Comparison of ENCODE assay signal across 22 cellular contexts in genomic region chr15:92583311-92584034, GRCh38.
DNase-seq lines count a peak whose midpoint lies in the region; ATAC-seq and TF ChIP-seq lines count a peak whose summit lies in the region.
"Had no signal": no experiment of that assay in that cellular context is flagged by ENCODE, and none has a peak within 500 bp of the region (broad histone marks: within the 10 kb centered on the region; RNA-seq: fewer than 3 reads in every experiment).

No MANE protein-coding gene starts in this region.

- H3K4me3 ChIP-seq in heart right ventricle: no peak overlapping the region
- no peak overlapping the region for H3K4me3 ChIP-seq in heart left ventricle
- H3K4me3 ChIP-seq: BLaER1 treated with 17β-estradiol and CSF1 and Interleukin-3, amounts not matched to agents 10 nM and 100 nM; GM12878; GM23338 had no signal

- no peak for TF ChIP-seq POLR2A in heart left ventricle (IDR thresholded peaks at IDR 0.05)

- H3K4me1 ChIP-seq in heart right ventricle: peaks cover 0 to 5% (median 0%) of the 10 kb centered on the region in 9 donors
- peaks cover 0 to 4% (median 0%) of the 10 kb centered on the region in 12 donors for H3K4me1 ChIP-seq in heart left ventricle
- H3K4me1 ChIP-seq: BE2C had no signal

- H3K27ac ChIP-seq in heart right ventricle (no peak overlapping the region), heart left ventricle (no peak overlapping the region)
- H3K27ac ChIP-seq: 22Rv1; BLaER1 treated with 17β-estradiol and CSF1 and Interleukin-3, amounts not matched to agents 10 nM and 100 nM had no signal

- no peak for DNase-seq in Right ventricle myocardium inferior (ENCODE audit: missing footprints)
- DNase-seq in heart right ventricle: no peak
- no peak for DNase-seq in left ventricle myocardium superior
- DNase-seq in heart left ventricle: no peak
- DNase-seq in sciatic nerve (ENCODE audit: low spot score): peak; percentile 58
- DNase-seq: ACHN; AML-193; BE2C; CD4-positive, alpha-beta T cell; CD8-positive, alpha-beta memory T cell; DMS 273 treated with DMSO at 0.1 percent for 48 hours; DMS79; EL; GDM1; H9; HFFc6 had no signal

- TF ChIP-seq CTCF in heart right ventricle (IDR thresholded peaks at IDR 0.05): no peak
- TF ChIP-seq CTCF in heart left ventricle (IDR thresholded peaks at IDR 0.05): no peak

- 83 to 90% methylated on average over 14 of the region's 14 CpGs for WGBS in heart right ventricle, 2 donors
- WGBS in heart left ventricle, 4 donors: 84 to 90% (median 86%) methylated on average over 14 of the region's 14 CpGs

- no peaks in the 10 kb centered on the region for H3K9me3 ChIP-seq in heart right ventricle
- H3K9me3 ChIP-seq in heart left ventricle: no peaks in the 10 kb centered on the region
- H3K9me3 ChIP-seq: BE2C; BLaER1 treated with 17β-estradiol and CSF1 and Interleukin-3, amounts not matched to agents 10 nM and 100 nM had no signal

- ATAC-seq in Right ventricle myocardium inferior (peak; percentile 8), heart right ventricle (no peak), left ventricle myocardium superior (peak; percentile 25), heart left ventricle (no peak), sciatic nerve (peak; percentile 65), GM21723 (IDR thresholded peaks at IDR 0.05; ENCODE audit: unreplicated experiment) (no peak)
- ATAC-seq: GM12878, GM23338, HCT116 had no signal

- no peaks in the 10 kb centered on the region for H3K36me3 ChIP-seq in heart right ventricle
- H3K36me3 ChIP-seq in heart left ventricle: no peaks in the 10 kb centered on the region
- H3K36me3 ChIP-seq: BE2C; BLaER1 treated with 17β-estradiol and CSF1 and Interleukin-3, amounts not matched to agents 10 nM and 100 nM had no signal

- intact Hi-C loops in Right ventricle myocardium inferior (cut with DNase I): no loop called here
- intact Hi-C loops in heart right ventricle (cut with DNase I): no loop called here
- intact Hi-C loops in left ventricle myocardium superior (cut with micrococcal nuclease): no loop called here
- intact Hi-C loops in heart left ventricle (cut with DNase I): no loop called here
- intact Hi-C loops in sciatic nerve (cut with DNase I): no loop called here

- H3K27me3 ChIP-seq in heart right ventricle: peaks cover 0 to 7% (median 0%) of the 10 kb centered on the region in 7 donors
- peaks cover 0 to 3% (median 0%) of the 10 kb centered on the region in 9 donors for H3K27me3 ChIP-seq in heart left ventricle
- H3K27me3 ChIP-seq: BLaER1 treated with 17β-estradiol and CSF1 and Interleukin-3, amounts not matched to agents 10 nM and 100 nM had no signal

Comparison
In these comparisons a context has a peak if more than half of its experiments do, and no peak if none do; other contexts are left out.
1. ATAC-seq: peak in Right ventricle myocardium inferior (single experiment), left ventricle myocardium superior (single experiment) and sciatic nerve (single experiment); none in heart right ventricle (0 of 8), heart left ventricle (0 of 4) and GM21723 (single experiment).